In genomic region chr5:6596388-6596787, GRCh38 we compare ENCODE assay signal across 27 cellular contexts.
"Had no signal": no experiment of that assay in that cellular context is flagged by ENCODE, and none has a peak within 500 bp of the region (broad histone marks: within the 10 kb centered on the region; RNA-seq: fewer than 3 reads in every experiment).

No MANE protein-coding gene starts in this region.

- H3K9ac ChIP-seq: KMS-11 had no signal

- H3K4me1 Mint-ChIP-seq: brain had no signal

- H3K4me2 ChIP-seq: KMS-11 had no signal

- FAIRE-seq: astrocyte had no signal

- H3K9me3 Mint-ChIP-seq: activated CD8-positive, alpha-beta T cell treated with anti-CD3 and anti-CD28 coated beads for 36 hours; activated T-cell treated with anti-CD3 and anti-CD28 coated beads, Interleukin-2, amount 50 U/mL, for 24 hours; activated T-helper 1 cell treated with anti-CD3 and anti-CD28 coated beads, Interleukin-12 subunit alpha, Interleukin-12 subunit beta, Interleukin-2, Interleukin-4 antibody, amounts not matched to agents 30 ng/mL and 10 ng/mL and 1 ng/mL, durations not matched to agents 14 hours and 24 hours and 36 hours had no signal

- H3K4me3 ChIP-seq: SK-N-MC had no signal

- DNase-seq: activated CD4-positive, CD25-positive, alpha-beta regulatory T cell; activated CD8-positive, alpha-beta T cell treated with anti-CD3 and anti-CD28 coated beads for 36 hours; activated effector memory CD4-positive, alpha-beta T cell treated with Interleukin-2 at 50 U/mL for 16 hours; activated naive CD4-positive, alpha-beta T cell; activated T-cell treated with anti-CD3 and anti-CD28 coated beads, Interleukin-2, amount 50 U/mL, for 24 hours; amygdala; cerebellar nuclear complex; NCI-H1092; NCI-H1417; NCI-H1930; NCI-H2171; NCI-H2227 treated with DMSO at 0.1 percent for 48 hours; NCI-H446 treated with DMSO at 0.1 percent for 48 hours; NCI-H524 treated with DMSO at 0.1 percent for 48 hours; NCI-H748 treated with DMSO at 0.1 percent for 48 hours; OCI-M1; RPMI8226; T-helper 1 cell had no signal

- ATAC-seq: activated CD8-positive, alpha-beta T cell treated with anti-CD3 and anti-CD28 coated beads for 36 hours; Panc1; Right ventricle myocardium inferior had no signal

- H3K27ac Mint-ChIP-seq: activated CD8-positive, alpha-beta T cell treated with anti-CD3 and anti-CD28 coated beads for 36 hours; activated T-cell treated with anti-CD3 and anti-CD28 coated beads, Interleukin-2, amount 50 U/mL, for 24 hours; activated T-helper 1 cell treated with anti-CD3 and anti-CD28 coated beads, Interleukin-12 subunit alpha, Interleukin-12 subunit beta, Interleukin-2, Interleukin-4 antibody, amounts not matched to agents 30 ng/mL and 10 ng/mL and 1 ng/mL, durations not matched to agents 14 hours and 24 hours and 36 hours; brain had no signal

- H3K4me3 Mint-ChIP-seq: activated CD8-positive, alpha-beta T cell treated with anti-CD3 and anti-CD28 coated beads for 36 hours; activated naive CD8-positive, alpha-beta T cell; activated T-cell treated with anti-CD3 and anti-CD28 coated beads, Interleukin-2, amount 50 U/mL, for 24 hours; activated T-helper 1 cell treated with anti-CD3 and anti-CD28 coated beads, Interleukin-12 subunit alpha, Interleukin-12 subunit beta, Interleukin-2, Interleukin-4 antibody, amounts not matched to agents 30 ng/mL and 10 ng/mL and 1 ng/mL, durations not matched to agents 14 hours and 24 hours and 36 hours; brain had no signal

- H3K27ac ChIP-seq: KMS-11, SK-N-MC, VCaP had no signal

- H3K27me3 Mint-ChIP-seq: activated CD8-positive, alpha-beta T cell treated with anti-CD3 and anti-CD28 coated beads for 36 hours; activated naive CD8-positive, alpha-beta T cell; activated T-cell treated with anti-CD3 and anti-CD28 coated beads, Interleukin-2, amount 50 U/mL, for 24 hours had no signal
